1 cellular context compared by ENCODE assay signal in genomic region chr6:75284285-75285155, GRCh38.
TF ChIP-seq lines count a peak whose summit lies in the region.

TSS of gene TMEM30A (minus strand) at chr6:75284792. CDS start at chr6:75284638, 154 bp downstream.

TF ChIP-seq in GM23338, 12 proteins besides CTCF, POLR2A, EP300 and RAD21 (continued from another document):
- TF ChIP-seq ZNF462 (CRISPR knock-in tag; IDR thresholded peaks at IDR 0.05) (no peak), NANOG (IDR thresholded peaks at IDR 0.05; ENCODE audit: borderline replicate concordance) (no peak), EZH2phosphoT487 (IDR thresholded peaks at IDR 0.05; ENCODE audit: unreplicated experiment) (no peak)
